In the genomic region with DNA sequence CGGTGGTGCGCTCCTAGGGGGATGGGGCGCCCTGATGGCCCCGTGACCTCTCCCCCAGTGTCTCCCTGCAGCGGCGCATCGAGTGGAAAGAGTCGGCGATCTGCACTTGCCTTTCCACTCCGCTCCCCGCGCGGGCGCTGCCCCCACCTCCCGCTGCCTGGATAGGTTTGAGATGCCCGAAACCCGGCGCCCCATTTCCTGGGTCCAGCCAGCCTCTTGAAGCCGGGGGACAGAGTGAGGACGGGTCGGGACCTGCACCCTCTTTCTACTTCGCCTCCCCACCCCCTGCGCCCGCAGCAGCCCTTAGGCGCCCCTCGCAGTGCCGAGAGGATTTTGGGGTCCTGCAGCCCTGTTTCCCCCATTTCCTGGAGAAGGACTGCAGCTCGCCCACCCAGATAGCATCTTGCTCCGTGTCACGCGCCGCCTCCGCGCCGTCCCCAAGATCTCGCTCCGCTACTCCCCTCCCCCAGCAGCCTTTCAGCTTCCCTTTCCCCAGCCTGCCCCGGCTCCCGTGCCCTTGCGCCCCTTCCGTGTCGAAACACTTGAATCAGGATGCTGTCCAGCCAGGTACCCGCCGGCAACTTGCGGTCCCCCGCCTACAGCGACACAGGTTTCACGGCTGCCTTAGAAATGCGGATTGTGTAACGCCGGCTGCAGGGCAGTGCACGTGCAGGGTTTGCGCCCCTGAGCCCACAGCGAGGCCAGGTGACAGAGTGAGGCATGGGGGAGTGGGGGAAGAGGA, we compare ENCODE assay signal across 8 cellular contexts. TPM values are rescaled to one million over a fixed set of nuclear protein-coding genes. Genes with fewer than 3 reads are reported as not detected.
DNase-seq lines count a peak whose midpoint lies in the region; ATAC-seq and FAIRE-seq lines count a peak whose summit lies in the region.

No MANE protein-coding gene starts in this region.

- peak overlapping the region; percentile 40 for H2BK120ac ChIP-seq in neuronal stem cell (ENCODE audit: low read depth, low read length)

- H3K79me1 ChIP-seq in neuronal stem cell (ENCODE audit: low read depth, low read length), result peaks cover 2% of the 10 kb centered on the region

- H3K4me1 ChIP-seq in neuronal stem cell (ENCODE audit: control insufficient read depth in 2 of 2, insufficient read depth in 1 of 2, low read depth in 1 of 2, low read length in 2 of 2) (peaks cover 6 to 9% of the 10 kb centered on the region in 2 donors), thymus (ENCODE audit: control insufficient read depth, insufficient read depth, low read length) (peaks cover 7% of the 10 kb centered on the region)

- H3K9me3 ChIP-seq in neuronal stem cell (replicated peaks in 1 of 2; ENCODE audit: control insufficient read depth in 2 of 2, insufficient read depth in 1 of 2, low read depth in 1 of 2, low read length in 2 of 2) (no peaks in the 10 kb centered on the region), thymus (ENCODE audit: control insufficient read depth) (no peaks in the 10 kb centered on the region)

- no CpG with 5 or more reads among the region's 54 CpGs for WGBS in neuronal stem cell (ENCODE audit: extremely low coverage in 2 of 2, insufficient read length in 2 of 2, insufficient replicate concordance in 1 of 2), 2 donors
- under 1% methylated on average over 54 of the region's 54 CpGs for WGBS in thymus

- H4K91ac ChIP-seq in neuronal stem cell (ENCODE audit: low read depth, low read length, poor library complexity), result no peak overlapping the region

- H3K23ac ChIP-seq in neuronal stem cell (ENCODE audit: low read depth, low read length, poor library complexity), result peak overlapping the region; percentile 74

- peaks cover 0 to 80% (median 18%) of the 10 kb centered on the region in 3 experiments for H3K27me3 ChIP-seq in neuronal stem cell (ENCODE audit: control insufficient read depth in 3 of 3, insufficient read depth in 3 of 3, low read depth in 1 of 3, low read length in 3 of 3)
- peaks cover 3% of the 10 kb centered on the region for H3K27me3 ChIP-seq in thymus (ENCODE audit: control insufficient read depth, insufficient read depth)

- H2BK15ac ChIP-seq in neuronal stem cell (ENCODE audit: low read length), result peak overlapping the region; percentile 80

- DNase-seq in NCI-H1092 treated with DMSO at 0.1 percent for 48 hours (lab: John Stamatoyannopoulos, UW), result peak; percentile 27
- DNase-seq in NCI-H1092 (lab: John Stamatoyannopoulos, UW), result no peak
- DNase-seq in RKO (ENCODE audit: low spot score), result peak; percentile 60
- peak; percentile 14 for DNase-seq in activated T-helper 9 cell treated with anti-CD3 and anti-CD28 coated beads, Interleukin-2, amount 50 U/mL, for 16 hours (ENCODE audit: low read depth)
- DNase-seq in frontal cortex (ENCODE audit: low spot score in 2 of 2), result peak; percentile 45 to 69
- peak; percentile 29 for DNase-seq in neuronal stem cell (ENCODE audit: low spot score)

- H2AFZ ChIP-seq in neuronal stem cell (ENCODE audit: low read length), result peak overlapping the region; percentile 98

- H3K4me2 ChIP-seq in neuronal stem cell (ENCODE audit: insufficient read depth, low read length, poor library complexity, severe bottlenecking), result peak overlapping the region; percentile 99

- H3K27ac ChIP-seq in neuronal stem cell (replicated peaks; ENCODE audit: low read length) (no peak overlapping the region), thymus (ENCODE audit: low read depth) (peak overlapping the region; percentile 68)

- no peak for FAIRE-seq in frontal cortex (lab: Jason Lieb, UNC)

- H3K18ac ChIP-seq in neuronal stem cell (ENCODE audit: low read length), result peak overlapping the region; percentile 94

- peak overlapping the region; percentile 59 for H2AK5ac ChIP-seq in neuronal stem cell (ENCODE audit: low read depth, low read length)

- H3K4ac ChIP-seq in neuronal stem cell (ENCODE audit: low read length), result peak overlapping the region; percentile 77

- H3K36me3 ChIP-seq in neuronal stem cell (replicated peaks in 1 of 2; ENCODE audit: control insufficient read depth in 2 of 2, insufficient read depth in 2 of 2, low read length in 2 of 2), result no peaks in the 10 kb centered on the region
- no peaks in the 10 kb centered on the region for H3K36me3 ChIP-seq in thymus (ENCODE audit: control insufficient read depth, insufficient read depth)

- no peak overlapping the region for H4K8ac ChIP-seq in neuronal stem cell (ENCODE audit: low read depth, low read length)

- no peak overlapping the region for H2BK12ac ChIP-seq in neuronal stem cell (ENCODE audit: low read length)

- peak overlapping the region; percentile 73 for H3K14ac ChIP-seq in neuronal stem cell (ENCODE audit: low read length)

- H2BK5ac ChIP-seq in neuronal stem cell (ENCODE audit: low read length), result peak overlapping the region; percentile 93

- H3K4me3 ChIP-seq in neuronal stem cell (ENCODE audit: low read length in 2 of 2) (peak overlapping the region; percentile 74 to 97), thymus (ENCODE audit: low read length) (peak overlapping the region; percentile 86)

- peak; percentile 31 for ATAC-seq in HG02763 (IDR thresholded peaks at IDR 0.05; ENCODE audit: unreplicated experiment)

- peak overlapping the region; percentile 97 for H3K9ac ChIP-seq in neuronal stem cell (ENCODE audit: low read depth, low read length, poor library complexity)

RNA-seq across cellular contexts. Expression of a gene that starts 0.5 kb away (rescaled TPM):
- 22.4 TPM for total RNA-seq in frontal cortex
- 18.4 TPM for polyA plus RNA-seq in neuronal stem cell (2013, experiment 1 of 2)
- 18.0 TPM for polyA plus RNA-seq in neuronal stem cell (2013, experiment 2 of 2)
- 7.6 TPM for polyA plus RNA-seq in thymus

RNA-seq across cellular contexts. Expression of a gene that starts 27.3 kb away (rescaled TPM):
- 0.41 TPM for total RNA-seq in frontal cortex
- polyA plus RNA-seq in neuronal stem cell (2013, experiment 1 of 2), result not detected
- not detected for polyA plus RNA-seq in neuronal stem cell (2013, experiment 2 of 2)
- polyA plus RNA-seq in thymus, result 12.9 TPM
